Comparison of ENCODE assay signal across 6 cellular contexts in genomic region chr9:124492818-124493217, GRCh38. TPM values are rescaled to one million over a fixed set of nuclear protein-coding genes. Genes with fewer than 3 reads are reported as not detected.
"Had no signal": no experiment of that assay in that cellular context is flagged by ENCODE, and none has a peak within 500 bp of the region (broad histone marks: within the 10 kb centered on the region; RNA-seq: fewer than 3 reads in every experiment).

No MANE protein-coding gene starts in this region.

- H3K27ac ChIP-seq: GM23248 had no signal

- DNase-seq: GM23248, GOT3, H9, HCEC 1CT, IMR-90 had no signal

- H3K9ac ChIP-seq: GM23248 had no signal

- H3K4me3 ChIP-seq: GM23248 had no signal

- H2AFZ ChIP-seq: GM23248 had no signal

RNA-seq across cellular contexts. Expression of gene NR5A1, which starts 14.4 kb away (rescaled TPM):
- total RNA-seq: GM23248, IMR-90 had no signal
- polyA plus RNA-seq: GM23248, IMR-90 had no signal

RNA-seq across cellular contexts. Expression of gene ADGRD2, which starts 42.6 kb away (rescaled TPM):
- total RNA-seq: GM23248, HT-29, IMR-90 had no signal
- polyA plus RNA-seq: GM23248, IMR-90 had no signal
